In the genomic region with DNA sequence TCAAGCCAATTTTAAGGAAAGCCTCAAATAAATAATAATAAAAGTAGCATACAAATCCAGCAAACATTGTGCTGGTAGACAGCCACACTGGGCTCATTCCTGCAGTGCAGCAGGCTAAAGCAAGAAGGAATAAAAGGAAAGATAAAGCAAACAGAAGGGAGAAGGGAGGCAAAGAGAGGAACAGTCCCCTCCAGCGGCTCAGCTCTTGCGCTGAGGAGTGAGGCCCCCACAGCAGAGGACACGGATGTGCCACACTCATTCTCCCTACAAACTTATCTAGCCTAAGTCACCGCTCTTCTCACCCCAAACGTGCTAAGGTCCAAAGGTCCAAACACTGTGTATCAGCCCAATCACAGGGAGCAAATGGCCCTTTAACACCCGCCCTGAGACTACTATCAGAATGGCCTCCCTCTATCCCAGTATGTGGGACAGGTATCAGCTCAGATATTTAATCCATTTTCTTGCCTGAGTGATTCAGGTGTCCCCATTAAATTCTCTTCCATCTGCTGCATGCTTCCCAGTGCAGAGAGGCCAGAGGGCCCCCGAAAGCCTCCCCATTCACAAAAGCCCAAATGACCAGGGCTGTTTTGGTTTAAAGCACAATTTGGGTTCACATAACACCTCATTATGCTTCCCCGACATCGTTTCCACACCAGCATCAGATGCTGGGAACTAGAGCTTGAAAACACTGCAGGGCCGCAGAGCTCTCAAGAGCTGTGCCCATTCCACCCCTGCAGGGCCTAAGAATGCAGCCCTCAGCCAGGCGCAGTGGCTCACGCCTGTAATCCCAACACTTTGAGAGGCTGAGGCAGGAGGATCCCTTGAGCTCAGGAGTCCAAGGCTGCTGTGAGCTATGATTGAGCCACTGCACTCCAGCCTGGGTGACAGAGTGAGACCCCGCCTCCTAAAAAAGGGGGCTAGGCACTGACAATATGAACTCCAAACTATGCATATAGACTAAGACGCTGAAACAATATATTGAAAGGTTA, we compare ENCODE assay signal across 1 cellular context.
TF ChIP-seq lines count a peak whose summit lies in the region.

No MANE protein-coding gene starts in this region.

TF ChIP-seq in liver, 16 proteins besides CTCF, POLR2A, EP300 and RAD21 (continued from another document):
- TF ChIP-seq, protein P1, sequence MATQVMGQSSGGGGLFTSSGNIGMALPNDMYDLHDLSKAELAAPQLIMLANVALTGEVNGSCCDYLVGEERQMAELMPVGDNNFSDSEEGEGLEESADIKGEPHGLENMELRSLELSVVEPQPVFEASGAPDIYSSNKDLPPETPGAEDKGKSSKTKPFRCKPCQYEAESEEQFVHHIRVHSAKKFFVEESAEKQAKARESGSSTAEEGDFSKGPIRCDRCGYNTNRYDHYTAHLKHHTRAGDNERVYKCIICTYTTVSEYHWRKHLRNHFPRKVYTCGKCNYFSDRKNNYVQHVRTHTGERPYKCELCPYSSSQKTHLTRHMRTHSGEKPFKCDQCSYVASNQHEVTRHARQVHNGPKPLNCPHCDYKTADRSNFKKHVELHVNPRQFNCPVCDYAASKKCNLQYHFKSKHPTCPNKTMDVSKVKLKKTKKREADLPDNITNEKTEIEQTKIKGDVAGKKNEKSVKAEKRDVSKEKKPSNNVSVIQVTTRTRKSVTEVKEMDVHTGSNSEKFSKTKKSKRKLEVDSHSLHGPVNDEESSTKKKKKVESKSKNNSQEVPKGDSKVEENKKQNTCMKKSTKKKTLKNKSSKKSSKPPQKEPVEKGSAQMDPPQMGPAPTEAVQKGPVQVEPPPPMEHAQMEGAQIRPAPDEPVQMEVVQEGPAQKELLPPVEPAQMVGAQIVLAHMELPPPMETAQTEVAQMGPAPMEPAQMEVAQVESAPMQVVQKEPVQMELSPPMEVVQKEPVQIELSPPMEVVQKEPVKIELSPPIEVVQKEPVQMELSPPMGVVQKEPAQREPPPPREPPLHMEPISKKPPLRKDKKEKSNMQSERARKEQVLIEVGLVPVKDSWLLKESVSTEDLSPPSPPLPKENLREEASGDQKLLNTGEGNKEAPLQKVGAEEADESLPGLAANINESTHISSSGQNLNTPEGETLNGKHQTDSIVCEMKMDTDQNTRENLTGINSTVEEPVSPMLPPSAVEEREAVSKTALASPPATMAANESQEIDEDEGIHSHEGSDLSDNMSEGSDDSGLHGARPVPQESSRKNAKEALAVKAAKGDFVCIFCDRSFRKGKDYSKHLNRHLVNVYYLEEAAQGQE (IDR thresholded peaks at IDR 0.05): no peak
- TF ChIP-seq SP1 (IDR thresholded peaks at IDR 0.05) (peak; percentile 39), TAF1 (conservative IDR thresholded peaks at IDR 0.05) (no peak), HNF4A (conservative IDR thresholded peaks at IDR 0.05) (peak; percentile 77 to 85), GABPA (IDR thresholded peaks at IDR 0.05 in 1 of 2, conservative IDR thresholded peaks at IDR 0.05 in 1 of 2) (no peak), EGR1 (IDR thresholded peaks at IDR 0.05; ENCODE audit: low read depth in 2 of 2) (no peak), FOXA1 (IDR thresholded peaks at IDR 0.05) (no peak), RXRA (IDR thresholded peaks at IDR 0.05) (no peak), NR2F2 (IDR thresholded peaks at IDR 0.05) (no peak), FOXA2 (IDR thresholded peaks at IDR 0.05) (no peak)
- TF ChIP-seq, protein P2, sequence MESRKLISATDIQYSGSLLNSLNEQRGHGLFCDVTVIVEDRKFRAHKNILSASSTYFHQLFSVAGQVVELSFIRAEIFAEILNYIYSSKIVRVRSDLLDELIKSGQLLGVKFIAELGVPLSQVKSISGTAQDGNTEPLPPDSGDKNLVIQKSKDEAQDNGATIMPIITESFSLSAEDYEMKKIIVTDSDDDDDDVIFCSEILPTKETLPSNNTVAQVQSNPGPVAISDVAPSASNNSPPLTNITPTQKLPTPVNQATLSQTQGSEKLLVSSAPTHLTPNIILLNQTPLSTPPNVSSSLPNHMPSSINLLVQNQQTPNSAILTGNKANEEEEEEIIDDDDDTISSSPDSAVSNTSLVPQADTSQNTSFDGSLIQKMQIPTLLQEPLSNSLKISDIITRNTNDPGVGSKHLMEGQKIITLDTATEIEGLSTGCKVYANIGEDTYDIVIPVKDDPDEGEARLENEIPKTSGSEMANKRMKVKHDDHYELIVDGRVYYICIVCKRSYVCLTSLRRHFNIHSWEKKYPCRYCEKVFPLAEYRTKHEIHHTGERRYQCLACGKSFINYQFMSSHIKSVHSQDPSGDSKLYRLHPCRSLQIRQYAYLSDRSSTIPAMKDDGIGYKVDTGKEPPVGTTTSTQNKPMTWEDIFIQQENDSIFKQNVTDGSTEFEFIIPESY (IDR thresholded peaks at IDR 0.05): no peak
- TF ChIP-seq, protein P3, sequence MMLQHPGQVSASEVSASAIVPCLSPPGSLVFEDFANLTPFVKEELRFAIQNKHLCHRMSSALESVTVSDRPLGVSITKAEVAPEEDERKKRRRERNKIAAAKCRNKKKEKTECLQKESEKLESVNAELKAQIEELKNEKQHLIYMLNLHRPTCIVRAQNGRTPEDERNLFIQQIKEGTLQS (IDR thresholded peaks at IDR 0.05): no peak
- TF ChIP-seq, protein P4, sequence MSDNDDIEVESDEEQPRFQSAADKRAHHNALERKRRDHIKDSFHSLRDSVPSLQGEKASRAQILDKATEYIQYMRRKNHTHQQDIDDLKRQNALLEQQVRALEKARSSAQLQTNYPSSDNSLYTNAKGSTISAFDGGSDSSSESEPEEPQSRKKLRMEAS (IDR thresholded peaks at IDR 0.05): no peak
TF ChIP-seq in liver: peak in this region for 4.
